ENCODE assay signal across 15 cellular contexts in the genomic region with DNA sequence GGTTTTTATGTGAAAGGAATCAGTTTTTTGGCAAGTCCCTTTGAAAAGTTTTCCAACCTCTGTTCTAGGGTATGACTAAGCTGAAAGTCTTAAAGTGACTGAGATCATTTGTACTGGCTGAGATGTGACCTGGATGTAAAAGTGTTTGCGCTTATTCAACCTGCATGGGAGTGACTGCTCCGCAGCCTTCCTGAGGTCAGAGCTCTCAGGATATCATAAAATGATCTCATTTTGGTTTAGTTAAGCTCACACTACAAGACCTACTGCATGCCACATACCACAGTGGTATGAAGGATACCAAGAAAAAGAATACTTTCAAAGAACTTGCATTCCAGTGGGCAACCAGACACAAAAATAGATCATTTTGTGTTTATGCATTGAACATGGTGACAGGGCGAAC. TPM values are rescaled to one million over a fixed set of nuclear protein-coding genes. Genes with fewer than 3 reads are reported as not detected.
DNase-seq lines count a peak whose midpoint lies in the region; ATAC-seq and TF ChIP-seq lines count a peak whose summit lies in the region.
"Had no signal": no experiment of that assay in that cellular context is flagged by ENCODE, and none has a peak within 500 bp of the region (broad histone marks: within the 10 kb centered on the region; RNA-seq: fewer than 3 reads in every experiment).

No MANE protein-coding gene starts in this region.

- H3K27ac ChIP-seq in SJSA1: peak overlapping the region; percentile 96

- H3K9me3 ChIP-seq in SJSA1 (replicated peaks): no peaks in the 10 kb centered on the region
- H3K9me3 ChIP-seq: SK-N-SH had no signal

- TF ChIP-seq CTCF in epithelial cell of proximal tubule (conservative IDR thresholded peaks at IDR 0.05; ENCODE audit: low read depth, low read length) (no peak), foreskin fibroblast (IDR thresholded peaks at IDR 0.05; ENCODE audit: low read depth, low read length) (no peak)

- H3K4me1 ChIP-seq in SJSA1 (replicated peaks): peaks cover 66% of the 10 kb centered on the region

- H3K4me3 ChIP-seq in SJSA1 (no peak overlapping the region), epithelial cell of proximal tubule (ENCODE audit: low read depth, low read length) (no peak overlapping the region), foreskin fibroblast (ENCODE audit: low read depth in 1 of 2, low read length in 2 of 2) (no peak overlapping the region)

- H3K27me3 ChIP-seq in SJSA1 (replicated peaks): no peaks in the 10 kb centered on the region

- no peak for ATAC-seq in HG02884 (IDR thresholded peaks at IDR 0.05; ENCODE audit: unreplicated experiment)

- DNase-seq in H4 (ENCODE audit: low spot score) (peak; percentile 97), SJSA1 (ENCODE audit: low read depth in 1 of 2, low spot score in 2 of 2) (peak; percentile 81 to 92), epithelial cell of proximal tubule (ENCODE audit: low read depth) (peak; percentile 63), renal cortical epithelial cell (ENCODE audit: low read depth) (peak; percentile 94), SHP77 (lab: John Stamatoyannopoulos, UW) (no peak), D341Med (ENCODE audit: low spot score) (no peak), foreskin fibroblast (no peak)
- DNase-seq: activated CD8-positive, alpha-beta memory T cell treated with anti-CD3 and anti-CD28 coated beads for 24 hours; caudate nucleus; mesendoderm; NCI-H524; SK-N-SH; small intestine; stimulated activated CD8-positive, alpha-beta memory T cell treated with anti-CD3 and anti-CD28 coated beads, Interleukin-4, amount 100 ng/mL, for 48 hours had no signal

- no peaks in the 10 kb centered on the region for H3K36me3 ChIP-seq in SJSA1

RNA-seq across cellular contexts. Expression of a gene that starts 29.9 kb away (rescaled TPM):
- total RNA-seq in H4 (2014; rRNA removed; shearing (Covaris generic)): 16.3 and 20.9 TPM in 2 replicates
- total RNA-seq in SJSA1 (2014; rRNA removed; shearing (Covaris generic)): 20.6 and 22.6 TPM in 2 replicates
- total RNA-seq in epithelial cell of proximal tubule (13.7 and 21.1 TPM in 2 replicates), renal cortical epithelial cell (21.1 and 22.9 TPM in 2 replicates)

Comparison
In these comparisons a context has a peak if more than half of its experiments do, and no peak if none do; other contexts are left out.
1. DNase-seq: peak in H4 (single experiment), SJSA1 (2 of 2), epithelial cell of proximal tubule (single experiment) and renal cortical epithelial cell (single experiment); none in SHP77 (0 of 2), D341Med (single experiment) and foreskin fibroblast (0 of 2).